In the genomic region with DNA sequence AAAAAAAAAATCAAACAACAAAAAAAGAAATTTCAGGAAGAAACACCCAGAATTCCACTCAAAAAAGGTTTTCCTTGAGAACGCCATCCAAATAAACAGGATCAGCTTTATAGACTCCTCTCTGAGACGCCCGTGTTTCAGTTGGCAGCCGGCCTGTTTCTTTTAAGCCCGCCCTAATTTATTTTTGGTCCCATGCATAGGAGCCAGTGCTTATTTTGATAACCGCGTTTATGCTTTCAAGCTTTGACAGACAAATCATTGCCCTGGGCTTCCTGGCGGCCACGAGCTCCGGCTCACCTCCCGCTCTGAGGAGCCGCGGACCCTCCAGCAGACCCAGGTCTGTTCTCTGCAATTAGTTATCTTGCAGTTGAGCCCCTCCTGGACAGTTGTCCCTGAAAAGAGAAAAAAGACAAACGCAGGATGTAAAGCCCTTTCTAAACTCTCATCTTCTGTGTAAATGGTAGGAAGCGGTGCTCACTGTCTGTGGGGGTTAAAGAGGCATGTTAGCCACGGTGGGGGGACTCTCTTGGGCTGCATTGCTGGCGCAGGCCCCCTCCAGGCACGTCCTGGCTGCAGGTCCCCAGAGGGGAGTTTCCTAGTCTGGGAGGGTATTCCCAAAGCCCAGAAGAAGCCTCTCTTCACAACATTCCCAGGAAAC, we compare ENCODE assay signal across 20 cellular contexts. TPM values are rescaled to one million over a fixed set of nuclear protein-coding genes. Genes with fewer than 3 reads are reported as not detected.
A peak's percentile ranks its signal among the peaks of the same experiment; 100 is the strongest.
DNase-seq lines count a peak whose midpoint lies in the region; ATAC-seq, FAIRE-seq and TF ChIP-seq lines count a peak whose summit lies in the region.
"Had no signal": no experiment of that assay in that cellular context is flagged by ENCODE, and none has a peak within 500 bp of the region (broad histone marks: within the 10 kb centered on the region; RNA-seq: fewer than 3 reads in every experiment).

No MANE protein-coding gene starts in this region.

- peaks cover 48% of the 10 kb centered on the region for H3K27me3 Mint-ChIP-seq in mesothelial cell of epicardium (ENCODE audit: low read depth)

- peak; percentile 5; the same call in 1 of the 3 replicates for ATAC-seq in SK-N-SH treated with all-trans-retinoic acid at 6 μM for 48 hours
- no peak for ATAC-seq in foreskin keratinocyte
- no peak for ATAC-seq in GM18498 (IDR thresholded peaks at IDR 0.05; ENCODE audit: unreplicated experiment)
- ATAC-seq: esophagus mucosa, psoas muscle had no signal

- H3K27ac Mint-ChIP-seq in mesothelial cell of epicardium = peak overlapping the region; percentile 66

- CTCF ChIA-PET in HEK293T (lab: Yijun Ruan, JAX) = interaction anchor here (1.0 kb wide), 1 partner anchor 9 kb away, joined by 3 read pairs; no protein-coding TSS in a partner anchor

- no peaks in the 10 kb centered on the region for H3K9me3 Mint-ChIP-seq in mesothelial cell of epicardium
- H3K9me3 Mint-ChIP-seq: CD4-positive, CD25-positive, alpha-beta regulatory T cell had no signal

- peaks cover 66% of the 10 kb centered on the region for H3K27me3 ChIP-seq in foreskin keratinocyte

- no peak for TF ChIP-seq POLR2A in GM12891 (IDR thresholded peaks at IDR 0.05; ENCODE audit: low read depth, low read length)

- no peak for FAIRE-seq in GM12891 (lab: Jason Lieb, UNC)

- no peaks in the 10 kb centered on the region for H3K36me3 Mint-ChIP-seq in mesothelial cell of epicardium
- H3K36me3 Mint-ChIP-seq: CD4-positive, CD25-positive, alpha-beta regulatory T cell had no signal

- no peak overlapping the region for H3K27ac ChIP-seq in foreskin keratinocyte
- H3K27ac ChIP-seq: psoas muscle had no signal

- DNase-seq in D341Med (ENCODE audit: low spot score) = peak; percentile 55
- peak; percentile 52 for DNase-seq in HEK293T (ENCODE audit: extremely low spot score)
- DNase-seq in mesothelial cell of epicardium (ENCODE audit: low spot score in 2 of 2, unreplicated experiment in 2 of 2) = no peak
- no peak for DNase-seq in foreskin keratinocyte
- DNase-seq in GM12891 (ENCODE audit: insufficient read length, low spot score) = no peak
- no peak for DNase-seq in T-helper 2 cell
- DNase-seq: activated CD8-positive, alpha-beta memory T cell treated with anti-CD3 and anti-CD28 coated beads for 24 hours; activated effector memory CD4-positive, alpha-beta T cell treated with Interleukin-2 at 50 U/mL for 16 hours; aorta; CD4-positive, CD25-positive, alpha-beta regulatory T cell; GDM1; hippocampal formation; NCI-H2081 treated with DMSO at 0.1 percent for 48 hours; psoas muscle had no signal

- H3K4me3 Mint-ChIP-seq in mesothelial cell of epicardium = peak overlapping the region; percentile 48
- H3K4me3 Mint-ChIP-seq: CD4-positive, CD25-positive, alpha-beta regulatory T cell had no signal

- no peaks in the 10 kb centered on the region for H3K4me1 ChIP-seq in foreskin keratinocyte

- POLR2A ChIA-PET in HEK293T (lab: Yijun Ruan, JAX) = interaction anchor here (0.7 kb wide), 1 partner anchor 22 kb away, joined by 3 read pairs; a partner anchor contains a TSS

- TF ChIP-seq CTCF in mesothelial cell of epicardium (IDR thresholded peaks at IDR 0.05; ENCODE audit: unreplicated experiment) = no peak
- TF ChIP-seq CTCF in foreskin keratinocyte (conservative IDR thresholded peaks at IDR 0.05) = no peak

- H3K4me1 Mint-ChIP-seq in mesothelial cell of epicardium = peaks cover 21% of the 10 kb centered on the region
- H3K4me1 Mint-ChIP-seq: CD4-positive, CD25-positive, alpha-beta regulatory T cell had no signal

TF ChIP-seq in HEK293T, 16 proteins besides CTCF, POLR2A, EP300 and RAD21:
- TF ChIP-seq SUZ12 (IDR thresholded peaks at IDR 0.05) (no peak), TARDBP (IDR thresholded peaks at IDR 0.05) (no peak), ARNT (IDR thresholded peaks at IDR 0.05) (no peak), ZNF384 (IDR thresholded peaks at IDR 0.05) (no peak), FOXA1 (IDR thresholded peaks at IDR 0.05) (no peak), SP1 (IDR thresholded peaks at IDR 0.05) (no peak), FOXK2 (IDR thresholded peaks at IDR 0.05) (no peak), ELF4 (IDR thresholded peaks at IDR 0.05) (no peak), L3MBTL2 (conservative IDR thresholded peaks at IDR 0.05) (no peak), LEF1 (IDR thresholded peaks at IDR 0.05; ENCODE audit: borderline replicate concordance) (no peak), HDGF (IDR thresholded peaks at IDR 0.05; ENCODE audit: borderline replicate concordance) (no peak), BHLHE40 (IDR thresholded peaks at IDR 0.05; ENCODE audit: borderline replicate concordance) (no peak), FOXM1 (IDR thresholded peaks at IDR 0.05; ENCODE audit: borderline replicate concordance) (no peak), NFRKB (IDR thresholded peaks at IDR 0.05) (no peak)
- TF ChIP-seq, protein P1, sequence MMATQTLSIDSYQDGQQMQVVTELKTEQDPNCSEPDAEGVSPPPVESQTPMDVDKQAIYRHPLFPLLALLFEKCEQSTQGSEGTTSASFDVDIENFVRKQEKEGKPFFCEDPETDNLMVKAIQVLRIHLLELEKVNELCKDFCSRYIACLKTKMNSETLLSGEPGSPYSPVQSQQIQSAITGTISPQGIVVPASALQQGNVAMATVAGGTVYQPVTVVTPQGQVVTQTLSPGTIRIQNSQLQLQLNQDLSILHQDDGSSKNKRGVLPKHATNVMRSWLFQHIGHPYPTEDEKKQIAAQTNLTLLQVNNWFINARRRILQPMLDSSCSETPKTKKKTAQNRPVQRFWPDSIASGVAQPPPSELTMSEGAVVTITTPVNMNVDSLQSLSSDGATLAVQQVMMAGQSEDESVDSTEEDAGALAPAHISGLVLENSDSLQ (IDR thresholded peaks at IDR 0.05) = no peak

TF ChIP-seq in SK-N-SH treated with all-trans-retinoic acid at 6 μM for 48 hours, 23 proteins besides CTCF, POLR2A, EP300 and RAD21:
- TF ChIP-seq PPARA (CRISPR knock-in tag; IDR thresholded peaks at IDR 0.05; ENCODE audit: borderline replicate concordance) (no peak), ARNTL (CRISPR knock-in tag; IDR thresholded peaks at IDR 0.05; ENCODE audit: borderline replicate concordance, low read depth) (no peak), TCF4 (CRISPR knock-in tag; IDR thresholded peaks at IDR 0.05; ENCODE audit: borderline replicate concordance) (no peak), GLIS3 (CRISPR knock-in tag; IDR thresholded peaks at IDR 0.05) (no peak)

TF ChIP-seq in GM12891, 5 proteins besides CTCF, POLR2A, EP300 and RAD21:
- TF ChIP-seq SPI1 (IDR thresholded peaks at IDR 0.05; ENCODE audit: low read depth, low read length) (no peak), TAF1 (IDR thresholded peaks at IDR 0.05; ENCODE audit: low read depth, low read length) (no peak), POLR2AphosphoS5 (IDR thresholded peaks at IDR 0.05; ENCODE audit: low read depth, low read length) (no peak), PAX5 (IDR thresholded peaks at IDR 0.05; ENCODE audit: insufficient read depth, low read length, severe bottlenecking) (no peak), POU2F2 (IDR thresholded peaks at IDR 0.05; ENCODE audit: low read depth, low read length) (no peak)

RNA-seq across cellular contexts. Expression of a gene that starts 22.2 kb away (rescaled TPM):
- total RNA-seq in mesothelial cell of epicardium = not detected in 3 replicates
- total RNA-seq in foreskin keratinocyte = not detected in 2 replicates
- not detected in 2 replicates for polyA plus RNA-seq in foreskin keratinocyte
- polyA plus RNA-seq in GM12891 (2012; ENCODE audit: low read depth, missing spikeins) = not detected
- total RNA-seq: aorta; CD4-positive, CD25-positive, alpha-beta regulatory T cell; dermis microvascular lymphatic vessel endothelial cell; esophagus mucosa; LHCN-M2; psoas muscle; SK-MEL-5 had no signal
- polyA plus RNA-seq: aorta; CD4-positive, CD25-positive, alpha-beta regulatory T cell; psoas muscle had no signal

RNA-seq across cellular contexts. Expression of a gene that starts 50.5 kb away (rescaled TPM):
- total RNA-seq in mesothelial cell of epicardium (15.3 to 16.3 TPM (median 15.6 TPM) in 3 replicates), foreskin keratinocyte (19.9 and 22.2 TPM in 2 replicates)
- 22.9 and 25.1 TPM in 2 replicates for polyA plus RNA-seq in foreskin keratinocyte
- polyA plus RNA-seq in GM12891 (2012; ENCODE audit: low read depth, missing spikeins) = 30.8 TPM

Comparison
In these comparisons a context has a peak if more than half of its experiments do, and no peak if none do; other contexts are left out.
1. DNase-seq: peak in D341Med (single experiment) and HEK293T (single experiment); none in mesothelial cell of epicardium (0 of 2), foreskin keratinocyte (0 of 2), GM12891 (single experiment) and T-helper 2 cell (0 of 5).